Comparison of ENCODE assay signal across 11 cellular contexts in the genomic region with DNA sequence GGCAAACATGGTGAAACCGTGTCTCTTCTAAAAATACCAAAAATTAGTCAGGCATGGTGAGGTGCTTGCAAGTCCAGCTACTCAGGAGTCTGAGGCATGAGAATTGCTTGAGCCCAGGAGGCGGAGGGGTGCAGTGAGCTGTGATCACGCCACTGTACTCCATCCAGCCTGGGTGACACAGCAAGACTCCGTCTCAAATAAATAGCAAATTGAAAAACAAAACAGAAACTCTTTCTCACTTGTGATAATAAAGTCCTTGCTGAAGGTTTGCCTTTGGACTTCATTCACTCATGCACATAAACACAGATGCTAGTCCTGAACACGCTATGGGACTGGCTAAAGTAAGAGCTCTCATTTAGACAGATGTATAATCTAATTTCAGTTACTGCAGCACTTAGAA. TPM values are rescaled to one million over a fixed set of nuclear protein-coding genes. Genes with fewer than 3 reads are reported as not detected.
DNase-seq lines count a peak whose midpoint lies in the region; ATAC-seq lines count a peak whose summit lies in the region.
"Had no signal": no experiment of that assay in that cellular context is flagged by ENCODE, and none has a peak within 500 bp of the region (broad histone marks: within the 10 kb centered on the region; RNA-seq: fewer than 3 reads in every experiment).

No MANE protein-coding gene starts in this region.

- no peaks in the 10 kb centered on the region for H3K4me1 Mint-ChIP-seq in stimulated activated effector memory CD8-positive, alpha-beta T cell treated with anti-CD3 and anti-CD28 coated beads, Interleukin-12 subunit alpha, Interleukin-12 subunit beta, amount 100 ng/mL, for 72 hours

- H3K4me3 Mint-ChIP-seq in stimulated activated effector memory CD8-positive, alpha-beta T cell treated with anti-CD3 and anti-CD28 coated beads, Interleukin-12 subunit alpha, Interleukin-12 subunit beta, amount 100 ng/mL, for 72 hours = no peak overlapping the region

- no peaks in the 10 kb centered on the region for H3K36me3 Mint-ChIP-seq in stimulated activated effector memory CD8-positive, alpha-beta T cell treated with anti-CD3 and anti-CD28 coated beads, Interleukin-12 subunit alpha, Interleukin-12 subunit beta, amount 100 ng/mL, for 72 hours

- DNase-seq in renal cortical epithelial cell (ENCODE audit: low read depth) (peak; percentile 9), NCI-H1436 treated with DMSO at 0.1 percent for 48 hours (lab: John Stamatoyannopoulos, UW) (no peak), NOMO-1 treated with dmso at 0.1 percent for 144 hours (lab: John Stamatoyannopoulos, UW; ENCODE audit: unreplicated experiment) (no peak)
- no peak for DNase-seq in stimulated activated effector memory CD8-positive, alpha-beta T cell treated with anti-CD3 and anti-CD28 coated beads, Interleukin-12 subunit alpha, Interleukin-12 subunit beta, amount 100 ng/mL, for 72 hours (ENCODE audit: low spot score in 2 of 2)
- DNase-seq: activated effector memory CD4-positive, alpha-beta T cell treated with Interleukin-2 at 50 U/mL for 16 hours; small intestine; stimulated activated naive CD4-positive, alpha-beta T cell treated with Interleukin-2 at 50 U/mL for 16 hours had no signal

- peak; percentile 60 for ATAC-seq in GM19023 (IDR thresholded peaks at IDR 0.05; ENCODE audit: unreplicated experiment)
- ATAC-seq in HG02623 (IDR thresholded peaks at IDR 0.05; ENCODE audit: unreplicated experiment) = peak; percentile 54
- ATAC-seq in HG03460 (IDR thresholded peaks at IDR 0.05; ENCODE audit: unreplicated experiment) = peak; percentile 41
- ATAC-seq in activated CD4-positive, CD25-positive, alpha-beta regulatory T cell treated with anti-CD3 and anti-CD28 coated beads, Interleukin-2, amount 50 U/mL, for 24 hours = no peak
- no peak for ATAC-seq in stimulated activated effector memory CD8-positive, alpha-beta T cell treated with anti-CD3 and anti-CD28 coated beads, Interleukin-12 subunit alpha, Interleukin-12 subunit beta, amount 100 ng/mL, for 72 hours

- H3K27ac Mint-ChIP-seq in stimulated activated effector memory CD8-positive, alpha-beta T cell treated with anti-CD3 and anti-CD28 coated beads, Interleukin-12 subunit alpha, Interleukin-12 subunit beta, amount 100 ng/mL, for 72 hours = no peak overlapping the region

- H3K9me3 Mint-ChIP-seq in stimulated activated effector memory CD8-positive, alpha-beta T cell treated with anti-CD3 and anti-CD28 coated beads, Interleukin-12 subunit alpha, Interleukin-12 subunit beta, amount 100 ng/mL, for 72 hours = no peaks in the 10 kb centered on the region

RNA-seq across cellular contexts. Expression of a gene that starts 37.6 kb away (rescaled TPM):
- 18.8 and 68.6 TPM in 2 replicates for total RNA-seq in renal cortical epithelial cell

Comparison
In these comparisons a context has a peak if more than half of its experiments do, and no peak if none do; other contexts are left out.
1. ATAC-seq: peak in GM19023 (single experiment), HG02623 (single experiment) and HG03460 (single experiment); none in activated CD4-positive, CD25-positive, alpha-beta regulatory T cell treated with anti-CD3 and anti-CD28 coated beads, Interleukin-2, amount 50 U/mL, for 24 hours (0 of 2) and stimulated activated effector memory CD8-positive, alpha-beta T cell treated with anti-CD3 and anti-CD28 coated beads, Interleukin-12 subunit alpha, Interleukin-12 subunit beta, amount 100 ng/mL, for 72 hours (single experiment).